1 cellular context compared by ENCODE assay signal in the genomic region with DNA sequence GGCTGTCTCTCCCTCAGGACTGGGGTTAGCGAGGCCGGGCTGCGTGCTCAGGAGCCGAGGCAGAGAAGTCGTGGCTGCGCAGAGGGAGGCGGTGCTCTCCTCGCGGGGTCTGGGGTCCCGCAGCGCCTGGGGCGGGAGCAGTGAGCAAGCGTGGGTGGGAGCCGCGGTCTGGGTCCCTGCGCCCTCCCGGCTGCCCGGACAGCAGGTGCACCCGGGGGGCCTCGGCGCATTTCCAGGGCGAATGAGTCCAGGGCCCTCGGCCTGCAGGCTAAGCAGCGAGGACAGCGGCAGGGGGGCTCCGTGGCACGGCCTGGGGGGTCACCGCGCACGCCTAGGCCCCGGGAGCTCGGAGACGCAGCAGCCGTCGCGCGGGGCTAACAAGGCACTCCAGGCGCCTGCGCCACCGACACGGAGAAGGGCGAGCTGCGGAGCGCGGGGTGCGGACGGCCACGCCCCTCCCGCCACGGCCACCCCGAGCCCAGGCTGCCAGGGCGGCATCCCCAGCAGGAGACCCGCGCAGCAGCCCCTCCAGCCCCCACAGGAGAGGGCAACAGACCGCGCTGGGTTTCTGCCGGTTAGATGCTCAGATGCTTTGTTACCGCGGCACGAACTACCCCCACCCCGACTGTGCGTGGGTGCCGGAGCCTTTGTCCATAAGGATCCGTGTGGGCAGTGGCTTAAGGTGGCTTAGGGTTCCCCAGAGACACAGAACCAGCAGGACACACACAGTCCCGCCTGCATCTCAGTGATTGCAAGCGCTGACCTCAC.
TF ChIP-seq lines count a peak whose summit lies in the region.

No MANE protein-coding gene starts in this region.

TF ChIP-seq in SK-N-SH treated with all-trans-retinoic acid at 6 μM for 48 hours, 23 proteins besides CTCF, POLR2A, EP300 and RAD21:
- TF ChIP-seq, protein P1, sequence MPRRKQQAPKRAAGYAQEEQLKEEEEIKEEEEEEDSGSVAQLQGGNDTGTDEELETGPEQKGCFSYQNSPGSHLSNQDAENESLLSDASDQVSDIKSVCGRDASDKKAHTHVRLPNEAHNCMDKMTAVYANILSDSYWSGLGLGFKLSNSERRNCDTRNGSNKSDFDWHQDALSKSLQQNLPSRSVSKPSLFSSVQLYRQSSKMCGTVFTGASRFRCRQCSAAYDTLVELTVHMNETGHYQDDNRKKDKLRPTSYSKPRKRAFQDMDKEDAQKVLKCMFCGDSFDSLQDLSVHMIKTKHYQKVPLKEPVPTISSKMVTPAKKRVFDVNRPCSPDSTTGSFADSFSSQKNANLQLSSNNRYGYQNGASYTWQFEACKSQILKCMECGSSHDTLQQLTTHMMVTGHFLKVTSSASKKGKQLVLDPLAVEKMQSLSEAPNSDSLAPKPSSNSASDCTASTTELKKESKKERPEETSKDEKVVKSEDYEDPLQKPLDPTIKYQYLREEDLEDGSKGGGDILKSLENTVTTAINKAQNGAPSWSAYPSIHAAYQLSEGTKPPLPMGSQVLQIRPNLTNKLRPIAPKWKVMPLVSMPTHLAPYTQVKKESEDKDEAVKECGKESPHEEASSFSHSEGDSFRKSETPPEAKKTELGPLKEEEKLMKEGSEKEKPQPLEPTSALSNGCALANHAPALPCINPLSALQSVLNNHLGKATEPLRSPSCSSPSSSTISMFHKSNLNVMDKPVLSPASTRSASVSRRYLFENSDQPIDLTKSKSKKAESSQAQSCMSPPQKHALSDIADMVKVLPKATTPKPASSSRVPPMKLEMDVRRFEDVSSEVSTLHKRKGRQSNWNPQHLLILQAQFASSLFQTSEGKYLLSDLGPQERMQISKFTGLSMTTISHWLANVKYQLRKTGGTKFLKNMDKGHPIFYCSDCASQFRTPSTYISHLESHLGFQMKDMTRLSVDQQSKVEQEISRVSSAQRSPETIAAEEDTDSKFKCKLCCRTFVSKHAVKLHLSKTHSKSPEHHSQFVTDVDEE (CRISPR knock-in tag; IDR thresholded peaks at IDR 0.05), result no peak
- TF ChIP-seq CSDC2 (CRISPR knock-in tag; IDR thresholded peaks at IDR 0.05) (no peak), ISL1 (CRISPR knock-in tag; IDR thresholded peaks at IDR 0.05) (no peak), BACH2 (CRISPR knock-in tag; IDR thresholded peaks at IDR 0.05; ENCODE audit: borderline replicate concordance) (no peak), ZFP30 (CRISPR knock-in tag; IDR thresholded peaks at IDR 0.05) (no peak), ARNTL (CRISPR knock-in tag; IDR thresholded peaks at IDR 0.05; ENCODE audit: borderline replicate concordance, low read depth) (no peak), ZC3H10 (CRISPR knock-in tag; IDR thresholded peaks at IDR 0.05) (no peak), ZNF8 (CRISPR knock-in tag; IDR thresholded peaks at IDR 0.05) (no peak), RARB (CRISPR knock-in tag; IDR thresholded peaks at IDR 0.05) (no peak), TOX (CRISPR knock-in tag; IDR thresholded peaks at IDR 0.05; ENCODE audit: borderline replicate concordance) (no peak), ESRRG (CRISPR knock-in tag; IDR thresholded peaks at IDR 0.05) (no peak)
- TF ChIP-seq, protein P2, sequence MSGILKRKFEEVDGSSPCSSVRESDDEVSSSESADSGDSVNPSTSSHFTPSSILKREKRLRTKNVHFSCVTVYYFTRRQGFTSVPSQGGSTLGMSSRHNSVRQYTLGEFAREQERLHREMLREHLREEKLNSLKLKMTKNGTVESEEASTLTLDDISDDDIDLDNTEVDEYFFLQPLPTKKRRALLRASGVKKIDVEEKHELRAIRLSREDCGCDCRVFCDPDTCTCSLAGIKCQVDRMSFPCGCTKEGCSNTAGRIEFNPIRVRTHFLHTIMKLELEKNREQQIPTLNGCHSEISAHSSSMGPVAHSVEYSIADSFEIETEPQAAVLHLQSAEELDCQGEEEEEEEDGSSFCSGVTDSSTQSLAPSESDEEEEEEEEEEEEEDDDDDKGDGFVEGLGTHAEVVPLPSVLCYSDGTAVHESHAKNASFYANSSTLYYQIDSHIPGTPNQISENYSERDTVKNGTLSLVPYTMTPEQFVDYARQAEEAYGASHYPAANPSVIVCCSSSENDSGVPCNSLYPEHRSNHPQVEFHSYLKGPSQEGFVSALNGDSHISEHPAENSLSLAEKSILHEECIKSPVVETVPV (CRISPR knock-in tag; IDR thresholded peaks at IDR 0.05), result no peak
- TF ChIP-seq, protein P3, sequence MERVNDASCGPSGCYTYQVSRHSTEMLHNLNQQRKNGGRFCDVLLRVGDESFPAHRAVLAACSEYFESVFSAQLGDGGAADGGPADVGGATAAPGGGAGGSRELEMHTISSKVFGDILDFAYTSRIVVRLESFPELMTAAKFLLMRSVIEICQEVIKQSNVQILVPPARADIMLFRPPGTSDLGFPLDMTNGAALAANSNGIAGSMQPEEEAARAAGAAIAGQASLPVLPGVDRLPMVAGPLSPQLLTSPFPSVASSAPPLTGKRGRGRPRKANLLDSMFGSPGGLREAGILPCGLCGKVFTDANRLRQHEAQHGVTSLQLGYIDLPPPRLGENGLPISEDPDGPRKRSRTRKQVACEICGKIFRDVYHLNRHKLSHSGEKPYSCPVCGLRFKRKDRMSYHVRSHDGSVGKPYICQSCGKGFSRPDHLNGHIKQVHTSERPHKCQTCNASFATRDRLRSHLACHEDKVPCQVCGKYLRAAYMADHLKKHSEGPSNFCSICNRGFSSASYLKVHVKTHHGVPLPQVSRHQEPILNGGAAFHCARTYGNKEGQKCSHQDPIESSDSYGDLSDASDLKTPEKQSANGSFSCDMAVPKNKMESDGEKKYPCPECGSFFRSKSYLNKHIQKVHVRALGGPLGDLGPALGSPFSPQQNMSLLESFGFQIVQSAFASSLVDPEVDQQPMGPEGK (CRISPR knock-in tag; IDR thresholded peaks at IDR 0.05; ENCODE audit: borderline replicate concordance), result no peak
